ENCODE assay signal across 10 cellular contexts in genomic region chr22:19522881-19523239, GRCh38. TPM values are rescaled to one million over a fixed set of nuclear protein-coding genes. Genes with fewer than 3 reads are reported as not detected.
DNase-seq lines count a peak whose midpoint lies in the region; ATAC-seq and TF ChIP-seq lines count a peak whose summit lies in the region.
"Had no signal": no experiment of that assay in that cellular context is flagged by ENCODE, and none has a peak within 500 bp of the region (broad histone marks: within the 10 kb centered on the region; RNA-seq: fewer than 3 reads in every experiment).

No MANE protein-coding gene starts in this region.

- TF ChIP-seq EP300 in stomach (IDR thresholded peaks at IDR 0.05): no peak

- peaks cover 21% of the 10 kb centered on the region for H3K27me3 Mint-ChIP-seq in T-helper 1 cell treated with Interleukin-12 subunit alpha and Interleukin-12 subunit beta and Interleukin-4 antibody, amounts not matched to agents 30 μg/mL and 1 μg/mL, for 36 hours (ENCODE audit: low read depth)

- H3K36me3 ChIP-seq in adipocyte (ENCODE audit: control insufficient read depth, insufficient read depth, low read length, severe bottlenecking): no peaks in the 10 kb centered on the region
- peaks cover 0 to 7% of the 10 kb centered on the region in 2 donors for H3K36me3 ChIP-seq in left lung
- no peaks in the 10 kb centered on the region for H3K36me3 ChIP-seq in stomach

- no peak for DNase-seq in T-helper 1 cell
- no peak for DNase-seq in adipocyte (ENCODE audit: low read depth)
- DNase-seq in left lung: no peak
- DNase-seq in stomach: no peak
- DNase-seq in NCI-H1930 (lab: John Stamatoyannopoulos, UW): no peak
- DNase-seq: activated B cell treated with CpG ODN at 0.5 μM for 24 hours; NK-92 treated with Interleukin-12 subunit alpha and Interleukin-12 subunit beta, amount 100 ng/mL, for 24 hours had no signal

- no peaks in the 10 kb centered on the region for H3K9me3 ChIP-seq in adipocyte (ENCODE audit: control insufficient read depth, low read length)
- no peaks in the 10 kb centered on the region for H3K9me3 ChIP-seq in left lung
- H3K9me3 ChIP-seq in stomach: no peaks in the 10 kb centered on the region

- intact Hi-C loops in left lung (cut with DNase I): no loop called here
- intact Hi-C loops in stomach (cut with DNase I; ENCODE audit: low total_unique reads): no loop called here

- peaks cover 6% of the 10 kb centered on the region for H3K4me1 Mint-ChIP-seq in T-helper 1 cell treated with Interleukin-12 subunit alpha and Interleukin-12 subunit beta and Interleukin-4 antibody, amounts not matched to agents 30 μg/mL and 1 μg/mL, for 36 hours (ENCODE audit: low read depth)

- no peak overlapping the region for H3K9ac ChIP-seq in adipocyte (ENCODE audit: low read length)

- H3K4me1 ChIP-seq in adipocyte (ENCODE audit: control insufficient read depth, insufficient read depth, low read length) (peaks cover 7% of the 10 kb centered on the region), left lung (peaks cover 5 to 35% of the 10 kb centered on the region in 2 donors), stomach (peaks cover 17 to 35% (median 20%) of the 10 kb centered on the region in 4 donors)

- no peak for ATAC-seq in left lung
- no peak for ATAC-seq in GM18861 (IDR thresholded peaks at IDR 0.05; ENCODE audit: unreplicated experiment)
- no peak for ATAC-seq in HG02759 (IDR thresholded peaks at IDR 0.05; ENCODE audit: unreplicated experiment)

- H3K27me3 ChIP-seq in adipocyte (replicated peaks; ENCODE audit: control insufficient read depth, insufficient read depth, low read length): peaks cover 29% of the 10 kb centered on the region
- H3K27me3 ChIP-seq in left lung: peaks cover 31 to 44% of the 10 kb centered on the region in 2 donors
- H3K27me3 ChIP-seq in stomach: peaks cover 15 to 57% (median 32%) of the 10 kb centered on the region in 3 donors

- peak overlapping the region; percentile 74 for H3K4me3 Mint-ChIP-seq in T-helper 1 cell treated with Interleukin-12 subunit alpha and Interleukin-12 subunit beta and Interleukin-4 antibody, amounts not matched to agents 30 μg/mL and 1 μg/mL, for 36 hours

- peak overlapping the region; percentile 44 for H3K4me3 ChIP-seq in adipocyte (ENCODE audit: low read length)
- peak overlapping the region; percentile 25 to 48 for H3K4me3 ChIP-seq in left lung
- peak overlapping the region; percentile 35 to 55 (median 38) for H3K4me3 ChIP-seq in stomach

- no peak for TF ChIP-seq POLR2A in stomach (IDR thresholded peaks at IDR 0.05)

- TF ChIP-seq CTCF in left lung (IDR thresholded peaks at IDR 0.05) (no peak), stomach (IDR thresholded peaks at IDR 0.05) (no peak)

- peaks cover 2% of the 10 kb centered on the region for H3K36me3 Mint-ChIP-seq in T-helper 1 cell treated with Interleukin-12 subunit alpha and Interleukin-12 subunit beta and Interleukin-4 antibody, amounts not matched to agents 30 μg/mL and 1 μg/mL, for 36 hours (ENCODE audit: low read depth)

- H3K27ac ChIP-seq in left lung: peak overlapping the region; percentile 53 to 83
- H3K27ac ChIP-seq in stomach: peak overlapping the region in 4 of 5 donors; percentile 35 to 63 (median 52)

- 25 to 39% (median 31%) methylated on average over 7 to 9 of the region's 9 CpGs for WGBS in stomach, 5 donors

- peak overlapping the region; percentile 49 for H3K27ac Mint-ChIP-seq in T-helper 1 cell treated with Interleukin-12 subunit alpha and Interleukin-12 subunit beta and Interleukin-4 antibody, amounts not matched to agents 30 μg/mL and 1 μg/mL, for 36 hours
- H3K27ac Mint-ChIP-seq: activated B cell treated with CpG ODN at 0.5 μM for 24 hours had no signal

- no peaks in the 10 kb centered on the region for H3K9me3 Mint-ChIP-seq in T-helper 1 cell treated with Interleukin-12 subunit alpha and Interleukin-12 subunit beta and Interleukin-4 antibody, amounts not matched to agents 30 μg/mL and 1 μg/mL, for 36 hours
- H3K9me3 Mint-ChIP-seq: activated B cell treated with CpG ODN at 0.5 μM for 24 hours had no signal

RNA-seq across cellular contexts. Expression of gene CLDN5, which starts 1.4 kb away (rescaled TPM):
- 10 to 100 TPM; 86.9 to 89.7 TPM for total RNA-seq in left lung
- 10 to 100 TPM; 36.5 to 67.7 (median 58.8) TPM for total RNA-seq in stomach
- polyA plus RNA-seq in stomach: 10 to 100 TPM; 13.1 to 40.2 (median 24.0) TPM
- total RNA-seq: activated B cell treated with CpG ODN at 0.5 μM for 24 hours had no signal

RNA-seq across cellular contexts. Expression of gene CDC45, which starts 43.1 kb away (rescaled TPM):
- total RNA-seq in left lung: 10 to 100 TPM in 1 of 2 donors, 1 to 10 TPM in 1; 6.5 to 11.8 TPM
- 10 to 100 TPM in 1 of 5 donors, 1 to 10 TPM in 3, not detected in 1; 1.2 to 44.2 (median 4.9) TPM for total RNA-seq in stomach
- polyA plus RNA-seq in stomach: 1 to 10 TPM; 2.3 to 7.8 (median 5.4) TPM

RNA-seq across cellular contexts. Expression of gene UFD1, which starts 43.9 kb away (rescaled TPM):
- total RNA-seq in left lung: 10 to 100 TPM; 41.7 to 72.9 TPM
- 10 to 100 TPM in 4 of 5 donors, 1 to 10 TPM in 1; 3.8 to 78.6 (median 36.4) TPM for total RNA-seq in stomach
- 10 to 100 TPM; 63.4 to 86.6 (median 64.9) TPM for polyA plus RNA-seq in stomach
